In the genomic region with DNA sequence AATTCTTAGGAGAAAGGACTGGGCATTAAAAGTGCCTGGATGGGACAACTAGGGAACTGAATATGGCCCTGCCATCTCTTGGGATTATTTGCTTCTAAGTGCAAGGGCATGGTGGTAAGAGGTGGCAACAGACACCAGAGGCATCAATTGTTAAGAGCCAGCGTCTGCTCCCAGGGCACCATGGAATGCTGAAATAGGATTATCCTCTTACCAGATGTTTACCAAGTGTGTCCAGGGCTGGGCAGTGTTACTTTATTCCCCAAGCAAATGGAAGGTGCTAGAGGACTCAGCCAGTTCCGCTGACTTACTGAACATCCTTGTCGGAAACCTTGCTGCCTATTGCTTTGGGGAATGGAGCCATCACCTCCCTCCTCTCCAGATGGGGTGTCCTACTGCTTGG, we compare ENCODE assay signal across 23 cellular contexts.
DNase-seq lines count a peak whose midpoint lies in the region; ATAC-seq and TF ChIP-seq lines count a peak whose summit lies in the region.
"Had no signal": no experiment of that assay in that cellular context is flagged by ENCODE, and none has a peak within 500 bp of the region (broad histone marks: within the 10 kb centered on the region; RNA-seq: fewer than 3 reads in every experiment).

No MANE protein-coding gene starts in this region.

- H3K4me1 ChIP-seq in ACC112 (ENCODE audit: control insufficient read depth, insufficient read depth, low read length, unreplicated experiment), result peaks cover 75% of the 10 kb centered on the region
- H3K4me1 ChIP-seq in mesodermal cell (ENCODE audit: control insufficient read depth, insufficient read depth, low read length, poor library complexity, severe bottlenecking), result peaks cover 47% of the 10 kb centered on the region
- H3K4me1 ChIP-seq: Caco-2 had no signal

- POLR2A ChIA-PET in activated CD4-positive, alpha-beta T cell treated with anti-CD3 and anti-CD28 coated beads for 36 hours (lab: Charles Lee), result no interaction called here

- DNase-seq in M059J (ENCODE audit: low read depth) (peak; percentile 39), DMS79 treated with DMSO at 0.1 percent for 48 hours (lab: John Stamatoyannopoulos, UW) (no peak)
- DNase-seq in activated naive CD4-positive, alpha-beta T cell treated with anti-CD3 and anti-CD28 coated beads, Interleukin-2, amount 50 U/mL, for 16 hours, result no peak
- no peak for DNase-seq in activated CD4-positive, alpha-beta T cell treated with anti-CD3 and anti-CD28 coated beads, Interleukin-2, amount 10 ng/mL, durations not matched to agents 24 days and 14 days
- no peak for DNase-seq in activated CD4-positive, alpha-beta T cell treated with anti-CD3 and anti-CD28 coated beads for 36 hours
- DNase-seq: activated B cell treated with CpG ODN at 0.5 μM for 24 hours; activated CD4-positive, alpha-beta memory T cell treated with anti-CD3 and anti-CD28 coated beads for 36 hours; activated naive CD8-positive, alpha-beta T cell treated with anti-CD3 and anti-CD28 coated beads, Interleukin-2, amount 10 ng/mL, durations not matched to agents 7 days and 5 days; Caco-2; DMS79; heart right ventricle; left cardiac atrium; naive B cell; NCI-H1105 treated with DMSO at 0.1 percent for 48 hours; NCI-H2081 treated with DMSO at 0.1 percent for 48 hours; NCI-H446; occipital lobe; small intestine had no signal

- no peaks in the 10 kb centered on the region for H3K79me2 ChIP-seq in ACC112 (ENCODE audit: control insufficient read depth, insufficient read depth, low read length, unreplicated experiment)

- H3K4me3 ChIP-seq in ACC112 (ENCODE audit: low read depth, low read length) (peak overlapping the region; percentile 10; the same call in 1 of the 2 replicates), mesodermal cell (ENCODE audit: extremely low read depth, insufficient read depth, low read length, poor library complexity, severe bottlenecking) (no peak overlapping the region)
- H3K4me3 ChIP-seq: BLaER1 treated with 17β-estradiol and CSF1 and Interleukin-3, amounts not matched to agents 10 nM and 100 nM; heart right ventricle had no signal

- intact Hi-C loops in activated CD4-positive, alpha-beta T cell treated with anti-CD3 and anti-CD28 coated beads, Interleukin-2, amount 10 ng/mL, durations not matched to agents 24 days and 14 days (cut with micrococcal nuclease), result no loop called here
- intact Hi-C loops in activated CD4-positive, alpha-beta T cell treated with anti-CD3 and anti-CD28 coated beads for 36 hours (cut with DNase I, micrococcal nuclease), result no loop called here

- peak overlapping the region; percentile 83 for H3K27ac ChIP-seq in ACC112 (ENCODE audit: low read depth, low read length)
- peak overlapping the region; percentile 80 for H3K27ac ChIP-seq in mesodermal cell (ENCODE audit: low read depth, low read length, severe bottlenecking)
- H3K27ac ChIP-seq: BLaER1 treated with 17β-estradiol and CSF1 and Interleukin-3, amounts not matched to agents 10 nM and 100 nM; heart right ventricle had no signal

- H3K27ac Mint-ChIP-seq in activated CD4-positive, alpha-beta T cell treated with anti-CD3 and anti-CD28 coated beads, Interleukin-2, amount 10 ng/mL, durations not matched to agents 24 days and 14 days, result no peak overlapping the region
- no peak overlapping the region for H3K27ac Mint-ChIP-seq in activated CD4-positive, alpha-beta T cell treated with anti-CD3 and anti-CD28 coated beads for 36 hours
- H3K27ac Mint-ChIP-seq: activated B cell treated with CpG ODN at 0.5 μM for 24 hours; activated CD4-positive, alpha-beta memory T cell treated with anti-CD3 and anti-CD28 coated beads for 36 hours; activated naive CD8-positive, alpha-beta T cell treated with anti-CD3 and anti-CD28 coated beads, Interleukin-2, amount 10 ng/mL, durations not matched to agents 7 days and 5 days; memory B cell had no signal

- ATAC-seq in SK-N-SH treated with all-trans-retinoic acid at 6 μM for 48 hours, result peak; percentile 7; the same call in 1 of the 3 replicates
- ATAC-seq in activated CD4-positive, alpha-beta T cell treated with anti-CD3 and anti-CD28 coated beads for 36 hours, result no peak
- ATAC-seq: heart right ventricle, left cardiac atrium had no signal

- 85 to 100% methylated on average over 2 to 3 of the region's 3 CpGs for WGBS in mesodermal cell (ENCODE audit: insufficient coverage in 2 of 2), 2 experiments

- peaks cover 11% of the 10 kb centered on the region for H3K4me1 Mint-ChIP-seq in activated CD4-positive, alpha-beta T cell treated with anti-CD3 and anti-CD28 coated beads, Interleukin-2, amount 10 ng/mL, durations not matched to agents 24 days and 14 days
- H3K4me1 Mint-ChIP-seq in activated CD4-positive, alpha-beta T cell treated with anti-CD3 and anti-CD28 coated beads for 36 hours, result peaks cover 14% of the 10 kb centered on the region

- no peaks in the 10 kb centered on the region for H3K27me3 ChIP-seq in ACC112 (ENCODE audit: insufficient read depth, low read length)
- H3K27me3 ChIP-seq: BLaER1 treated with 17β-estradiol and CSF1 and Interleukin-3, amounts not matched to agents 10 nM and 100 nM had no signal

- peaks cover 5% of the 10 kb centered on the region for H3K27me3 Mint-ChIP-seq in activated CD4-positive, alpha-beta T cell treated with anti-CD3 and anti-CD28 coated beads, Interleukin-2, amount 10 ng/mL, durations not matched to agents 24 days and 14 days
- H3K27me3 Mint-ChIP-seq in activated CD4-positive, alpha-beta T cell treated with anti-CD3 and anti-CD28 coated beads for 36 hours, result peaks cover 4% of the 10 kb centered on the region
- H3K27me3 Mint-ChIP-seq: activated CD4-positive, alpha-beta memory T cell treated with anti-CD3 and anti-CD28 coated beads for 36 hours had no signal

- H3K36me3 ChIP-seq in ACC112 (ENCODE audit: insufficient read depth, low read length) (no peaks in the 10 kb centered on the region), mesodermal cell (ENCODE audit: control insufficient read depth, insufficient read depth, low read length) (no peaks in the 10 kb centered on the region)
- H3K36me3 ChIP-seq: BLaER1 treated with 17β-estradiol and CSF1 and Interleukin-3, amounts not matched to agents 10 nM and 100 nM; heart right ventricle had no signal

- no peak overlapping the region for H2AFZ ChIP-seq in ACC112 (ENCODE audit: low read length, unreplicated experiment)

- H3K4me3 Mint-ChIP-seq in activated CD4-positive, alpha-beta T cell treated with anti-CD3 and anti-CD28 coated beads, Interleukin-2, amount 10 ng/mL, durations not matched to agents 24 days and 14 days, result no peak overlapping the region
- H3K4me3 Mint-ChIP-seq in activated CD4-positive, alpha-beta T cell treated with anti-CD3 and anti-CD28 coated beads for 36 hours, result no peak overlapping the region
- H3K4me3 Mint-ChIP-seq: activated B cell treated with CpG ODN at 0.5 μM for 24 hours; activated CD4-positive, alpha-beta memory T cell treated with anti-CD3 and anti-CD28 coated beads for 36 hours; activated naive CD8-positive, alpha-beta T cell treated with anti-CD3 and anti-CD28 coated beads, Interleukin-2, amount 10 ng/mL, durations not matched to agents 7 days and 5 days; memory B cell had no signal

- H3K9me3 ChIP-seq in mesodermal cell (ENCODE audit: control insufficient read depth, low read length), result no peaks in the 10 kb centered on the region
- H3K9me3 ChIP-seq: Caco-2, heart right ventricle had no signal

- CTCF ChIA-PET in activated CD4-positive, alpha-beta T cell treated with anti-CD3 and anti-CD28 coated beads for 36 hours (lab: Charles Lee), result interaction anchor here (1.0 kb wide), 1 partner anchor 10 kb away, joined by 3 read pairs; no protein-coding TSS in a partner anchor

- H3K36me3 Mint-ChIP-seq in activated CD4-positive, alpha-beta T cell treated with anti-CD3 and anti-CD28 coated beads, Interleukin-2, amount 10 ng/mL, durations not matched to agents 24 days and 14 days (ENCODE audit: low read depth), result no peaks in the 10 kb centered on the region
- no peaks in the 10 kb centered on the region for H3K36me3 Mint-ChIP-seq in activated CD4-positive, alpha-beta T cell treated with anti-CD3 and anti-CD28 coated beads for 36 hours (ENCODE audit: low read depth)
- H3K36me3 Mint-ChIP-seq: activated CD4-positive, alpha-beta memory T cell treated with anti-CD3 and anti-CD28 coated beads for 36 hours; memory B cell; naive B cell had no signal

- H3K9me3 Mint-ChIP-seq in activated CD4-positive, alpha-beta T cell treated with anti-CD3 and anti-CD28 coated beads, Interleukin-2, amount 10 ng/mL, durations not matched to agents 24 days and 14 days, result peaks cover 5% of the 10 kb centered on the region
- H3K9me3 Mint-ChIP-seq in activated CD4-positive, alpha-beta T cell treated with anti-CD3 and anti-CD28 coated beads for 36 hours (ENCODE audit: low read depth), result no peaks in the 10 kb centered on the region
- H3K9me3 Mint-ChIP-seq: activated B cell treated with CpG ODN at 0.5 μM for 24 hours; activated CD4-positive, alpha-beta memory T cell treated with anti-CD3 and anti-CD28 coated beads for 36 hours; activated naive CD8-positive, alpha-beta T cell treated with anti-CD3 and anti-CD28 coated beads, Interleukin-2, amount 10 ng/mL, durations not matched to agents 7 days and 5 days; memory B cell had no signal

TF ChIP-seq in SK-N-SH treated with all-trans-retinoic acid at 6 μM for 48 hours, 23 proteins besides CTCF, POLR2A, EP300 and RAD21:
- TF ChIP-seq ESRRG (CRISPR knock-in tag; IDR thresholded peaks at IDR 0.05) (no peak), ZFP3 (CRISPR knock-in tag; IDR thresholded peaks at IDR 0.05) (no peak), CSDC2 (CRISPR knock-in tag; IDR thresholded peaks at IDR 0.05) (no peak)
